8 cellular contexts compared by ENCODE assay signal in genomic region chr21:44801468-44802395, GRCh38.
A peak's percentile ranks its signal among the peaks of the same experiment; 100 is the strongest.
DNase-seq lines count a peak whose midpoint lies in the region; ATAC-seq and TF ChIP-seq lines count a peak whose summit lies in the region.

Gene UBE2G2, minus strand, starts transcription at chr21:44801820. Its CDS starts 72 bp downstream, at chr21:44801748.

- TF ChIP-seq CTCF in VCaP (conservative IDR thresholded peaks at IDR 0.05) = no peak; the same call in 1 of the 2 replicates

- peaks cover 62% of the 10 kb centered on the region for H3K36me3 ChIP-seq in iPS-20b (ENCODE audit: insufficient read depth, low read depth, low read length)

- in situ Hi-C loops in T47D (cut with HindIII; ENCODE audit: low pct_unique_long_range_greater_than_20kb, low sequenced_read_pairs) = no loop called here

- H3K9me3 ChIP-seq in iPS-20b (ENCODE audit: insufficient read depth, low read depth, low read length) = no peaks in the 10 kb centered on the region

- peak within 1 kb of the TSS; percentile 89 for H3K27ac ChIP-seq in VCaP
- peak within 1 kb of the TSS; percentile 76 for H3K27ac ChIP-seq in iPS-20b (ENCODE audit: low read length)
- peak within 1 kb of the TSS; percentile 58 to 91 (median 85) for H3K27ac ChIP-seq in skin epidermis

- peak; percentile 82 for DNase-seq in NCI-H2171 treated with DMSO at 0.1 percent for 48 hours (lab: John Stamatoyannopoulos, UW)
- DNase-seq in T47D (ENCODE audit: low read depth in 1 of 2, low spot score in 1 of 2) = peak; percentile 86 to 92
- DNase-seq in foreskin melanocyte = no peak

- peak within 1 kb of the TSS; percentile 91 for H3K9ac ChIP-seq in iPS-20b (ENCODE audit: low read depth, low read length)

- H3K4me3 ChIP-seq in iPS-20b (ENCODE audit: low read length) = peak within 1 kb of the TSS; percentile 91
- peak within 1 kb of the TSS; percentile 80 to 99 (median 92) for H3K4me3 ChIP-seq in skin epidermis

- peaks cover 11% of the 10 kb centered on the region for H3K4me1 ChIP-seq in iPS-20b (ENCODE audit: insufficient read depth, low read length)

- ATAC-seq in GM18519 (IDR thresholded peaks at IDR 0.05; ENCODE audit: low FRiP score, unreplicated experiment) (peak; percentile 46), HG03025 (IDR thresholded peaks at IDR 0.05; ENCODE audit: low FRiP score, unreplicated experiment) (peak; percentile 70)

- no peaks in the 10 kb centered on the region for H3K27me3 ChIP-seq in iPS-20b (ENCODE audit: insufficient read depth, low read length)
